Comparison of ENCODE assay signal across 8 cellular contexts in genomic region chr20:45041464-45042337, GRCh38. TPM values are rescaled to one million over a fixed set of nuclear protein-coding genes. Genes with fewer than 3 reads are reported as not detected.
A peak's percentile ranks its signal among the peaks of the same experiment; 100 is the strongest.
DNase-seq lines count a peak whose midpoint lies in the region; ATAC-seq and TF ChIP-seq lines count a peak whose summit lies in the region.

No MANE protein-coding gene starts in this region.

- intact Hi-C loops in CD8-positive, alpha-beta T cell (cut with DNase I, micrococcal nuclease), result loop anchor here (5.0 kb wide), 4 partner anchors 34 to 271 kb away; partner anchors contain the start of genes PABPC1L (in 1 of the 2) and YWHAB (in 1 of the 2)

- peak overlapping the region; percentile 38; the same call in 1 of the 2 replicates for H3K9ac ChIP-seq in HUES48 (ENCODE audit: low read depth, low read length)

- peaks cover 77% of the 10 kb centered on the region for H3K4me1 Mint-ChIP-seq in CD8-positive, alpha-beta T cell (ENCODE audit: low read depth)
- peaks cover 48% of the 10 kb centered on the region for H3K4me1 Mint-ChIP-seq in activated CD8-positive, alpha-beta T cell treated with anti-CD3 and anti-CD28 coated beads, Interleukin-2, amount 10 ng/mL, durations not matched to agents 7 days and 5 days (ENCODE audit: low read depth)

- no peaks in the 10 kb centered on the region for H3K9me3 Mint-ChIP-seq in CD8-positive, alpha-beta T cell
- no peaks in the 10 kb centered on the region for H3K9me3 Mint-ChIP-seq in activated CD8-positive, alpha-beta T cell treated with anti-CD3 and anti-CD28 coated beads, Interleukin-2, amount 10 ng/mL, durations not matched to agents 7 days and 5 days (ENCODE audit: insufficient read depth)

- no peaks in the 10 kb centered on the region for H3K9me3 ChIP-seq in CD8-positive, alpha-beta T cell (ENCODE audit: low read length)
- H3K9me3 ChIP-seq in HUES48 (ENCODE audit: control insufficient read depth, insufficient read depth, low read length), result no peaks in the 10 kb centered on the region

- no peaks in the 10 kb centered on the region for H3K27me3 Mint-ChIP-seq in CD8-positive, alpha-beta T cell (ENCODE audit: low read depth)
- no peaks in the 10 kb centered on the region for H3K27me3 Mint-ChIP-seq in activated CD8-positive, alpha-beta T cell treated with anti-CD3 and anti-CD28 coated beads, Interleukin-2, amount 10 ng/mL, durations not matched to agents 7 days and 5 days (ENCODE audit: low read depth)

- ATAC-seq in CD8-positive, alpha-beta T cell, result peak; percentile 49
- ATAC-seq in activated CD8-positive, alpha-beta T cell treated with anti-CD3 and anti-CD28 coated beads, Interleukin-2, amount 10 ng/mL, durations not matched to agents 7 days and 5 days, result no peak

- DNase-seq in CD8-positive, alpha-beta T cell, result no peak
- no peak for DNase-seq in activated CD8-positive, alpha-beta T cell treated with anti-CD3 and anti-CD28 coated beads, Interleukin-2, amount 10 ng/mL, durations not matched to agents 7 days and 5 days
- peak; percentile 76 for DNase-seq in iris pigment epithelial cell (ENCODE audit: low read depth)
- DNase-seq in cerebellum (ENCODE audit: low spot score), result no peak
- DNase-seq in cerebellar nuclear complex (lab: John Stamatoyannopoulos, UW), result no peak
- no peak for DNase-seq in HuH-7.5 (ENCODE audit: low spot score)
- no peak for DNase-seq in NCI-H1436 treated with DMSO at 0.1 percent for 48 hours (lab: John Stamatoyannopoulos, UW)

- POLR2A ChIA-PET in CD8-positive, alpha-beta T cell (lab: Charles Lee), result interaction anchor here (0.6 to 1.0 kb wide), 3 partner anchors 11 to 149 kb away, joined by 3 to 4 read pairs (median 3); no protein-coding TSS in a partner anchor
- POLR2A ChIA-PET in activated CD8-positive, alpha-beta T cell treated with anti-CD3 and anti-CD28 coated beads, Interleukin-2, amount 10 ng/mL, durations not matched to agents 7 days and 5 days (lab: Charles Lee), result interaction anchor here (0.7 kb wide), 1 partner anchor 13 kb away, joined by 3 read pairs; no protein-coding TSS in a partner anchor

- H3K4me3 ChIP-seq in CD8-positive, alpha-beta T cell (ENCODE audit: low read depth, low read length), result no peak overlapping the region
- peak overlapping the region; percentile 14; the same call in 1 of the 2 replicates for H3K4me3 ChIP-seq in HUES48 (ENCODE audit: low read depth, low read length)

- H3K27me3 ChIP-seq in CD8-positive, alpha-beta T cell (ENCODE audit: insufficient read depth, low read length), result no peaks in the 10 kb centered on the region
- H3K27me3 ChIP-seq in HUES48 (ENCODE audit: control insufficient read depth, insufficient read depth, low read length), result no peaks in the 10 kb centered on the region

- H3K36me3 ChIP-seq in CD8-positive, alpha-beta T cell (ENCODE audit: insufficient read depth, low read length), result peaks cover 11% of the 10 kb centered on the region
- no peaks in the 10 kb centered on the region for H3K36me3 ChIP-seq in HUES48 (ENCODE audit: control insufficient read depth, insufficient read depth, low read length)

- TF ChIP-seq CTCF in CD8-positive, alpha-beta T cell (IDR thresholded peaks at IDR 0.05), result no peak

- no peak overlapping the region for H3K4me3 Mint-ChIP-seq in CD8-positive, alpha-beta T cell
- no peak overlapping the region for H3K4me3 Mint-ChIP-seq in activated CD8-positive, alpha-beta T cell treated with anti-CD3 and anti-CD28 coated beads, Interleukin-2, amount 10 ng/mL, durations not matched to agents 7 days and 5 days

- peak overlapping the region; percentile 88 for H3K27ac Mint-ChIP-seq in CD8-positive, alpha-beta T cell
- peak overlapping the region; percentile 68 for H3K27ac Mint-ChIP-seq in activated CD8-positive, alpha-beta T cell treated with anti-CD3 and anti-CD28 coated beads, Interleukin-2, amount 10 ng/mL, durations not matched to agents 7 days and 5 days

- peaks cover 70% of the 10 kb centered on the region for H3K36me3 Mint-ChIP-seq in CD8-positive, alpha-beta T cell
- H3K36me3 Mint-ChIP-seq in activated CD8-positive, alpha-beta T cell treated with anti-CD3 and anti-CD28 coated beads, Interleukin-2, amount 10 ng/mL, durations not matched to agents 7 days and 5 days (ENCODE audit: low read depth), result peaks cover 53% of the 10 kb centered on the region

- CTCF ChIA-PET in CD8-positive, alpha-beta T cell (lab: Charles Lee), result interaction anchor here (0.7 to 5.8 kb wide), 5 partner anchors 31 to 295 kb away, joined by 3 to 96 read pairs (median 3); partner anchors contain the start of gene KCNS1
- CTCF ChIA-PET in activated CD8-positive, alpha-beta T cell treated with anti-CD3 and anti-CD28 coated beads, Interleukin-2, amount 10 ng/mL, durations not matched to agents 7 days and 5 days (lab: Charles Lee), result interaction anchor here (0.6 to 24.9 kb wide), 6 partner anchors 12 to 271 kb away, joined by 3 to 489 read pairs (median 33); partner anchors contain the start of gene KCNS1

- peaks cover 47% of the 10 kb centered on the region for H3K4me1 ChIP-seq in CD8-positive, alpha-beta T cell (ENCODE audit: insufficient read depth, low read length)
- H3K4me1 ChIP-seq in HUES48 (ENCODE audit: control insufficient read depth, insufficient read depth, low read length), result peaks cover 42% of the 10 kb centered on the region

- peak overlapping the region; percentile 27 for H3K27ac ChIP-seq in CD8-positive, alpha-beta T cell (ENCODE audit: low read depth, low read length)
- peak overlapping the region; percentile 94 for H3K27ac ChIP-seq in HUES48 (ENCODE audit: low read depth, low read length)

RNA-seq across cellular contexts. Expression of gene KCNS1, which starts 59.2 kb away (rescaled TPM):
- not detected for total RNA-seq in CD8-positive, alpha-beta T cell
- total RNA-seq in activated CD8-positive, alpha-beta T cell treated with anti-CD3 and anti-CD28 coated beads, Interleukin-2, amount 10 ng/mL, durations not matched to agents 7 days and 5 days, result under 1 TPM; 0.05 to 0.11 TPM
- total RNA-seq in cerebellum, result 1.2 TPM
